8 cellular contexts compared by ENCODE assay signal in genomic region chr22:21567456-21568206, GRCh38. TPM values are rescaled to one million over a fixed set of nuclear protein-coding genes. Genes with fewer than 3 reads are reported as not detected.
DNase-seq lines count a peak whose midpoint lies in the region; ATAC-seq and TF ChIP-seq lines count a peak whose summit lies in the region.

UBE2L3 (plus strand) TSS chr22:21567714; CDS start chr22:21567745, 31 bp downstream.

- peak within 1 kb of the TSS; percentile 35 for H2AFZ ChIP-seq in fibroblast of lung (ENCODE audit: low read length)

- H3K36me3 ChIP-seq in fibroblast of lung (ENCODE audit: control insufficient read depth, insufficient read depth, low read length), result peaks cover 1% of the 10 kb centered on the region

- H3K36me3 Mint-ChIP-seq in activated T-helper 17 cell treated with anti-CD3 and anti-CD28 coated beads, Interleukin-2, amount 50 U/mL, for 72 hours (ENCODE audit: low read depth), result peaks cover 40% of the 10 kb centered on the region
- H3K36me3 Mint-ChIP-seq in naive B cell, result peaks cover 0 to 2% of the 10 kb centered on the region in 2 donors

- no peaks in the 10 kb centered on the region for H3K27me3 Mint-ChIP-seq in activated T-helper 17 cell treated with anti-CD3 and anti-CD28 coated beads, Interleukin-2, amount 50 U/mL, for 72 hours
- no peaks in the 10 kb centered on the region for H3K27me3 Mint-ChIP-seq in naive B cell

- POLR2A ChIA-PET in RWPE1 (lab: Yijun Ruan, JAX; ENCODE audit: low non-redundant PET), result no interaction called here

- peaks cover 52% of the 10 kb centered on the region for H3K79me2 ChIP-seq in fibroblast of lung (ENCODE audit: control insufficient read depth, insufficient read depth, low read length)

- H3K4me1 ChIP-seq in fibroblast of lung (ENCODE audit: control insufficient read depth, extremely low read depth, insufficient read depth, low read length), result peaks cover 10% of the 10 kb centered on the region

- CTCF ChIA-PET in RWPE1 (lab: Yijun Ruan, JAX), result no interaction called here

- peaks cover 26% of the 10 kb centered on the region for H3K4me1 Mint-ChIP-seq in activated T-helper 17 cell treated with anti-CD3 and anti-CD28 coated beads, Interleukin-2, amount 50 U/mL, for 72 hours
- peaks cover 24 to 46% (median 34%) of the 10 kb centered on the region in 3 donors for H3K4me1 Mint-ChIP-seq in naive B cell

- H3K27ac ChIP-seq in RWPE1 (peak within 1 kb of the TSS; percentile 88), fibroblast of lung (ENCODE audit: insufficient read depth, low read length) (peak within 1 kb of the TSS; percentile 96)

- peaks cover 8% of the 10 kb centered on the region for H4K20me1 ChIP-seq in fibroblast of lung (ENCODE audit: control insufficient read depth, extremely low read depth, insufficient read depth, low read length)

- DNase-seq in A172 (ENCODE audit: low spot score), result peak; percentile 35
- DNase-seq in HuH-7 (ENCODE audit: low spot score), result peak; percentile 87
- peak; percentile 66 for DNase-seq in RWPE1 (ENCODE audit: low spot score)
- peak; percentile 79 to 80 for DNase-seq in fibroblast of lung (ENCODE audit: low read depth in 2 of 2)
- DNase-seq in naive B cell, result peak; percentile 83
- DNase-seq in stimulated activated CD8-positive, alpha-beta memory T cell treated with anti-CD3 and anti-CD28 coated beads, Interleukin-7, amount 100 ng/mL, for 48 hours (ENCODE audit: extremely low read depth in 1 of 2, low read depth in 1 of 2), result peak; percentile 72 to 74

- no peaks in the 10 kb centered on the region for H3K9me3 ChIP-seq in fibroblast of lung (ENCODE audit: control insufficient read depth, insufficient read depth, low read depth, low read length)

- H3K9me3 Mint-ChIP-seq in activated T-helper 17 cell treated with anti-CD3 and anti-CD28 coated beads, Interleukin-2, amount 50 U/mL, for 72 hours, result no peaks in the 10 kb centered on the region
- no peaks in the 10 kb centered on the region for H3K9me3 Mint-ChIP-seq in naive B cell

- H3K27ac Mint-ChIP-seq in activated T-helper 17 cell treated with anti-CD3 and anti-CD28 coated beads, Interleukin-2, amount 50 U/mL, for 72 hours, result peak within 1 kb of the TSS; percentile 94
- H3K27ac Mint-ChIP-seq in naive B cell, result peak within 1 kb of the TSS; percentile 44 to 94 (median 86)

- H3K4me3 ChIP-seq in fibroblast of lung (replicated peaks in 1 of 4; ENCODE audit: control extremely low read depth in 1 of 4, insufficient read depth in 1 of 4, low read depth in 3 of 4, low read length in 4 of 4), result peak within 1 kb of the TSS; percentile 71 to 92 (median 81)

- ATAC-seq in GM18873 (IDR thresholded peaks at IDR 0.05; ENCODE audit: low FRiP score, unreplicated experiment), result peak; percentile 43
- peak; percentile 80 for ATAC-seq in activated T-helper 17 cell treated with anti-CD3 and anti-CD28 coated beads, Interleukin-2, amount 50 U/mL, for 72 hours (replicated peaks)
- ATAC-seq in naive B cell (ENCODE audit: low read depth in 2 of 2), result peak; percentile 87 to 90

- peak within 1 kb of the TSS; percentile 99 for H3K4me2 ChIP-seq in fibroblast of lung (ENCODE audit: extremely low read depth, insufficient read depth, low read length)

- H3K27me3 ChIP-seq in fibroblast of lung (ENCODE audit: control insufficient read depth, insufficient read depth, low read length), result no peaks in the 10 kb centered on the region

- TF ChIP-seq CTCF in RWPE1 (conservative IDR thresholded peaks at IDR 0.05; ENCODE audit: low read depth), result no peak
- TF ChIP-seq CTCF in fibroblast of lung (conservative IDR thresholded peaks at IDR 0.05 in 1 of 2, IDR thresholded peaks at IDR 0.05 in 1 of 2; ENCODE audit: low read depth in 1 of 2, low read length in 2 of 2), result no peak

- peak within 1 kb of the TSS; percentile 91 for H3K4me3 Mint-ChIP-seq in activated T-helper 17 cell treated with anti-CD3 and anti-CD28 coated beads, Interleukin-2, amount 50 U/mL, for 72 hours
- H3K4me3 Mint-ChIP-seq in naive B cell, result peak within 1 kb of the TSS; percentile 70 to 95 (median 90)

- peak within 1 kb of the TSS; percentile 99 for H3K9ac ChIP-seq in fibroblast of lung (ENCODE audit: insufficient read depth, low read length)

RNA-seq across cellular contexts. Expression of gene UBE2L3, which starts in this region (rescaled TPM):
- total RNA-seq in A172 (2014; rRNA removed; shearing (Covaris generic)), result 31.5 and 33.7 TPM in 2 replicates
- 10 to 100 TPM; 36.6 to 78.9 TPM for total RNA-seq in activated T-helper 17 cell treated with anti-CD3 and anti-CD28 coated beads, Interleukin-2, amount 50 U/mL, for 72 hours
- 19.8 and 23.8 TPM in 2 replicates for total RNA-seq in fibroblast of lung
- polyA plus RNA-seq in fibroblast of lung (82.4 and 109 TPM in 2 replicates), naive B cell (ENCODE audit: low read depth in 6 of 6) (100 to 1,000 TPM in 2 of 6 donors, 10 to 100 TPM in 4; 84.4 to 106 (median 95.3) TPM)
- 77.0 and 95.2 TPM in 2 replicates for polyA plus RNA-seq in fibroblast of lung (2012)
- polyA minus RNA-seq in fibroblast of lung (ENCODE audit: low replicate concordance), result 43.9 and 46.0 TPM in 2 replicates

Comparison
In these comparisons a context has a peak if more than half of its experiments do, and no peak if none do; other contexts are left out.
1. Peak in every context shown above with its lines: DNase-seq, ATAC-seq, H3K4me3 ChIP-seq and H3K27ac ChIP-seq.
2. DNase-seq: peak in every context shown above with its lines; median percentile 87 in HuH-7; 83 in naive B cell; 80 in fibroblast of lung; 73 in stimulated activated CD8-positive, alpha-beta memory T cell treated with anti-CD3 and anti-CD28 coated beads, Interleukin-7, amount 100 ng/mL, for 48 hours; 66 in RWPE1; 35 in A172.